ENCODE assay signal across 20 cellular contexts in genomic region chr9:15785584-15785983, GRCh38.
"Had no signal": no experiment of that assay in that cellular context is flagged by ENCODE, and none has a peak within 500 bp of the region (broad histone marks: within the 10 kb centered on the region; RNA-seq: fewer than 3 reads in every experiment).

No MANE protein-coding gene starts in this region.

- H3K4me2 ChIP-seq: hepatocyte, neural progenitor cell had no signal

- H3K4me3 Mint-ChIP-seq: endodermal cell, natural killer cell, neural progenitor cell had no signal

- H3K9me3 ChIP-seq: ovary, right atrium auricular region, sigmoid colon, thoracic aorta had no signal

- H3K27ac Mint-ChIP-seq: endodermal cell, natural killer cell, neural progenitor cell had no signal

- H3K27me3 ChIP-seq: foreskin keratinocyte, hepatocyte, neural progenitor cell, ovary, right atrium auricular region, sigmoid colon, stomach had no signal

- DNase-seq: effector CD4-positive, alpha-beta T cell; endodermal cell; erythroblast; foreskin keratinocyte; head of caudate nucleus; natural killer cell; nucleus accumbens; ovary; sigmoid colon; small intestine; stimulated activated CD4-positive, alpha-beta T cell treated with anti-CD3 and anti-CD28 coated beads, Interleukin-12 subunit alpha, Interleukin-12 subunit beta, amount 100 ng/mL, for 4 hours; stimulated activated naive CD4-positive, alpha-beta T cell; stomach; substantia nigra; trophoblast cell had no signal

- H3K4me1 ChIP-seq: foreskin keratinocyte, neural progenitor cell, right atrium auricular region, sigmoid colon, stomach had no signal

- H3K36me3 ChIP-seq: neural progenitor cell, ovary, right atrium auricular region, sigmoid colon, thoracic aorta had no signal

- H3K4me3 ChIP-seq: coronary artery, hepatocyte, neural progenitor cell, ovary, right atrium auricular region, sigmoid colon, stomach, thoracic aorta had no signal

- H3K27ac ChIP-seq: coronary artery, foreskin keratinocyte, hepatocyte, neural progenitor cell, ovary, right atrium auricular region, sigmoid colon, stomach, thoracic aorta had no signal

- H3K4me1 Mint-ChIP-seq: endodermal cell, natural killer cell, neural progenitor cell had no signal

- H3K9me3 Mint-ChIP-seq: neural progenitor cell had no signal

- H3K36me3 Mint-ChIP-seq: natural killer cell had no signal

- H3K9ac ChIP-seq: neural progenitor cell had no signal

- ATAC-seq: foreskin keratinocyte, natural killer cell had no signal

- H2AFZ ChIP-seq: hepatocyte, neural progenitor cell had no signal

- H3K79me2 ChIP-seq: hepatocyte had no signal
